1 cellular context compared by ENCODE assay signal in genomic region chr17:36547776-36548175, GRCh38.
TF ChIP-seq lines count a peak whose summit lies in the region.

No MANE protein-coding gene starts in this region.

TF ChIP-seq in A549, 52 proteins besides CTCF, POLR2A, EP300 and RAD21 (continued from another document):
- TF ChIP-seq REST (IDR thresholded peaks at IDR 0.05) = no peak
